8 cellular contexts compared by ENCODE assay signal in the genomic region with DNA sequence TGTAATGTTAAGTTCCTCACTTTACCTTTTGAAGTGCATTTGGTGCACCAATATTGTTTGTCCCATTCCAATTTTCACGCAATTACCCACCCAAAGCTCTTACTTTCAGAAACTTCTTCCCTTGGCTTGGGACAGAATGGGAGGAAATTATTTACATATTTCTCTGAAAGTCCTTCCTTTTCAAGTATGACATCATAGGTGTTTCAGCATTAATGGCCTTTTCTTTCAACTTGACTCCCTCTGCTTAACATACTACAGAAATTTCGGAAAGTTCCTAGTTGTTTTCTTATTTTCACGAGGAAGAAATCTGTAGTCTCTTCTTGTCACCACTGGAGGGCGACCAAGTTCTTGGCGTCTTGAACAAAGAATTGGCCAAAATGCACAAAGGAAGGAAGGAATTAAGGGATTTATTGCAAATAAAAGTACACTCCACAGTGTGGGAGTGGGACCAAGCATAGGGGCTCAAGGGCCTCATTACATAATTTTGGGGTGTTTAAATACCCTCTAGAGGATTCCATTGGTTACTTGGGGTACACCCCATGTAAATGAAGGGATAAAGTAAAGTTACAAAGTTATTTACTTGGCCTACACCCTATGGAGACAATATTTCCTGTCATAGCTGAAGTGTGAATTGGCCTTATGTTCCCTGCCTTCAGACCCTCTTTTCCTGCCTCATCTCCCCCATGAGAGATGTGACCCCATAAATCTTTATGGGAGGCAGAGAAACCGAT.
A peak's percentile ranks its signal among the peaks of the same experiment; 100 is the strongest.
DNase-seq lines count a peak whose midpoint lies in the region; ATAC-seq and TF ChIP-seq lines count a peak whose summit lies in the region.

No MANE protein-coding gene starts in this region.

- no peaks in the 10 kb centered on the region for H3K4me1 ChIP-seq in liver (ENCODE audit: control insufficient read depth in 4 of 4, insufficient read depth in 4 of 4, low read length in 3 of 4)

- peak; percentile 72 to 79 for TF ChIP-seq RAD21 in liver (IDR thresholded peaks at IDR 0.05)

- H3K9me3 ChIP-seq in WERI-Rb-1 (ENCODE audit: severe bottlenecking) (no peaks in the 10 kb centered on the region), liver (ENCODE audit: control insufficient read depth in 4 of 4, low read length in 3 of 4) (no peaks in the 10 kb centered on the region)

- H3K27me3 ChIP-seq in WERI-Rb-1 (ENCODE audit: insufficient read depth, low read depth, severe bottlenecking), result no peaks in the 10 kb centered on the region
- H3K27me3 ChIP-seq in liver (ENCODE audit: control insufficient read depth in 4 of 4, insufficient read depth in 4 of 4, low read length in 3 of 4), result no peaks in the 10 kb centered on the region

- H3K36me3 ChIP-seq in WERI-Rb-1, result no peaks in the 10 kb centered on the region
- no peaks in the 10 kb centered on the region for H3K36me3 ChIP-seq in liver (ENCODE audit: control insufficient read depth in 4 of 4, insufficient read depth in 3 of 4, low read depth in 1 of 4, low read length in 3 of 4)

- H3K27ac ChIP-seq in WERI-Rb-1, result no peak overlapping the region
- H3K27ac ChIP-seq in liver (ENCODE audit: low read depth in 1 of 2, low read length in 2 of 2), result no peak overlapping the region

- TF ChIP-seq CTCF in WERI-Rb-1 (IDR thresholded peaks at IDR 0.05; ENCODE audit: low read depth, low read length) (peak; percentile 32; the same call in 1 of the 2 replicates), liver (IDR thresholded peaks at IDR 0.05; ENCODE audit: low read depth, low read length, missing input control) (peak; percentile 29)

- no peak overlapping the region for H3K9ac ChIP-seq in liver (ENCODE audit: low read depth in 1 of 2, low read length in 2 of 2)

- ATAC-seq in HG02571 (IDR thresholded peaks at IDR 0.05; ENCODE audit: unreplicated experiment), result no peak

- DNase-seq in NCI-H1436 (lab: John Stamatoyannopoulos, UW) (peak; percentile 13), NCI-H1436 treated with DMSO at 0.1 percent for 48 hours (lab: John Stamatoyannopoulos, UW) (no peak), NCI-H1092 (lab: John Stamatoyannopoulos, UW) (peak; percentile 5), WERI-Rb-1 (peak; percentile 33), activated T-cell treated with anti-CD3 and anti-CD28 coated beads for 4 hours (no peak)
- DNase-seq in stimulated activated naive CD4-positive, alpha-beta T cell treated with Interleukin-2 at 50 U/mL for 16 hours (lab: John Stamatoyannopoulos, UW), result no peak

- H3K4me3 ChIP-seq in WERI-Rb-1 (ENCODE audit: low read depth, low read length) (no peak overlapping the region), liver (ENCODE audit: low read depth in 1 of 3, low read length in 3 of 3) (no peak overlapping the region)

- WGBS in liver, result 30% methylated on average over 6 of the region's 6 CpGs

TF ChIP-seq in liver, 16 proteins besides CTCF, POLR2A, EP300 and RAD21:
- no peak for TF ChIP-seq FOXA2 (IDR thresholded peaks at IDR 0.05)
- TF ChIP-seq, protein P1, sequence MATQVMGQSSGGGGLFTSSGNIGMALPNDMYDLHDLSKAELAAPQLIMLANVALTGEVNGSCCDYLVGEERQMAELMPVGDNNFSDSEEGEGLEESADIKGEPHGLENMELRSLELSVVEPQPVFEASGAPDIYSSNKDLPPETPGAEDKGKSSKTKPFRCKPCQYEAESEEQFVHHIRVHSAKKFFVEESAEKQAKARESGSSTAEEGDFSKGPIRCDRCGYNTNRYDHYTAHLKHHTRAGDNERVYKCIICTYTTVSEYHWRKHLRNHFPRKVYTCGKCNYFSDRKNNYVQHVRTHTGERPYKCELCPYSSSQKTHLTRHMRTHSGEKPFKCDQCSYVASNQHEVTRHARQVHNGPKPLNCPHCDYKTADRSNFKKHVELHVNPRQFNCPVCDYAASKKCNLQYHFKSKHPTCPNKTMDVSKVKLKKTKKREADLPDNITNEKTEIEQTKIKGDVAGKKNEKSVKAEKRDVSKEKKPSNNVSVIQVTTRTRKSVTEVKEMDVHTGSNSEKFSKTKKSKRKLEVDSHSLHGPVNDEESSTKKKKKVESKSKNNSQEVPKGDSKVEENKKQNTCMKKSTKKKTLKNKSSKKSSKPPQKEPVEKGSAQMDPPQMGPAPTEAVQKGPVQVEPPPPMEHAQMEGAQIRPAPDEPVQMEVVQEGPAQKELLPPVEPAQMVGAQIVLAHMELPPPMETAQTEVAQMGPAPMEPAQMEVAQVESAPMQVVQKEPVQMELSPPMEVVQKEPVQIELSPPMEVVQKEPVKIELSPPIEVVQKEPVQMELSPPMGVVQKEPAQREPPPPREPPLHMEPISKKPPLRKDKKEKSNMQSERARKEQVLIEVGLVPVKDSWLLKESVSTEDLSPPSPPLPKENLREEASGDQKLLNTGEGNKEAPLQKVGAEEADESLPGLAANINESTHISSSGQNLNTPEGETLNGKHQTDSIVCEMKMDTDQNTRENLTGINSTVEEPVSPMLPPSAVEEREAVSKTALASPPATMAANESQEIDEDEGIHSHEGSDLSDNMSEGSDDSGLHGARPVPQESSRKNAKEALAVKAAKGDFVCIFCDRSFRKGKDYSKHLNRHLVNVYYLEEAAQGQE (IDR thresholded peaks at IDR 0.05), result no peak
- no peak for TF ChIP-seq GABPA (IDR thresholded peaks at IDR 0.05 in 1 of 2, conservative IDR thresholded peaks at IDR 0.05 in 1 of 2)
- TF ChIP-seq RXRA (IDR thresholded peaks at IDR 0.05), result no peak
- no peak for TF ChIP-seq SP1 (IDR thresholded peaks at IDR 0.05)
- TF ChIP-seq YY1 (IDR thresholded peaks at IDR 0.05), result no peak

Comparison
In these comparisons a context has a peak if more than half of its experiments do, and no peak if none do; other contexts are left out.
1. DNase-seq: peak in NCI-H1436 (single experiment), NCI-H1092 (single experiment) and WERI-Rb-1 (single experiment); none in NCI-H1436 treated with DMSO at 0.1 percent for 48 hours (single experiment), activated T-cell treated with anti-CD3 and anti-CD28 coated beads for 4 hours (single experiment) and stimulated activated naive CD4-positive, alpha-beta T cell treated with Interleukin-2 at 50 U/mL for 16 hours (single experiment).